ENCODE assay signal across 22 cellular contexts in genomic region chr2:6885968-6886367, GRCh38.
"Had no signal": no experiment of that assay in that cellular context is flagged by ENCODE, and none has a peak within 500 bp of the region (broad histone marks: within the 10 kb centered on the region; RNA-seq: fewer than 3 reads in every experiment).

No MANE protein-coding gene starts in this region.

- DNase-seq: effector memory CD8-positive, alpha-beta T cell; foreskin fibroblast; gastrocnemius medialis; head of caudate nucleus; left cardiac atrium; left lung; mesenchymal stem cell; mucosa of descending colon; naive B cell; nucleus accumbens; sigmoid colon; stimulated activated CD4-positive, alpha-beta T cell treated with anti-CD3 and anti-CD28 coated beads, Interleukin-2, amount 100 ng/mL, for 24 hours; stimulated activated CD4-positive, alpha-beta T cell treated with anti-CD3 and anti-CD28 coated beads, Interleukin-4, amount 100 ng/mL, for 24 hours; stimulated activated naive CD8-positive, alpha-beta T cell treated with anti-CD3 and anti-CD28 coated beads, Interleukin-15, Interleukin-2, amounts not matched to agents 100 U/mL and 50 U/mL, for 24 hours; substantia nigra; testis; tibial artery had no signal

- H3K9me3 ChIP-seq: gastrocnemius medialis, left lung, mucosa of descending colon, prostate gland, right atrium auricular region, sigmoid colon, testis, tibial artery had no signal

- H3K27ac ChIP-seq: coronary artery, gastrocnemius medialis, left lung, prostate gland, right atrium auricular region, sigmoid colon, testis, tibial artery had no signal

- ATAC-seq: effector memory CD8-positive, alpha-beta T cell; esophagus mucosa; gastrocnemius medialis; left cardiac atrium; left lung; mucosa of descending colon; stimulated activated memory B cell treated with anti-CD40 and anti-IgM and Interleukin-4, amounts not matched to agents 10 μg/mL and 1 μg/mL and 100 μg/mL, for 72 hours; stimulated activated naive CD8-positive, alpha-beta T cell treated with anti-CD3 and anti-CD28 coated beads, Interleukin-15, Interleukin-2, amounts not matched to agents 100 U/mL and 50 U/mL, for 24 hours had no signal

- H3K36me3 ChIP-seq: gastrocnemius medialis, prostate gland, right atrium auricular region, sigmoid colon, tibial artery had no signal
